Comparison of ENCODE assay signal across 19 cellular contexts in the genomic region with DNA sequence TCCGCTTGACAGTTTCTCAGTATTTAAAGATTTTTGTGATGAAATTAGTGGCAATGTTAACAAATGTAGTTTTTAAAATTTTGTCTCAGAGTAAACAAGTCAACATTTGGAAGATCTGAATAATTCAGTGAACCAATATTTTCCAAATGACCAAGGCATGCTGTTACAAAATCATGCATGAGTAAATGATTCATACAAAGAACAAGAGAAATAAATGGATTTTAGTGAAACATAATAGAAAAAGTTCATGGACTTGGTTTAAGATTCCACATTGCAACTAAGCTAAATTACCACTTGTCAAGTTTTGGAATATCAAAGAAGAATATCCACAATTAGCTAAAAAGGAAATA.
"Had no signal": no experiment of that assay in that cellular context is flagged by ENCODE, and none has a peak within 500 bp of the region (broad histone marks: within the 10 kb centered on the region; RNA-seq: fewer than 3 reads in every experiment).

No MANE protein-coding gene starts in this region.

- H3K9me3 ChIP-seq: body of pancreas, left ventricle myocardium inferior, sigmoid colon, spleen, upper lobe of left lung had no signal

- H3K27ac ChIP-seq: body of pancreas, left ventricle myocardium inferior, sigmoid colon, spleen, upper lobe of left lung had no signal

- H3K36me3 ChIP-seq: left ventricle myocardium inferior, sigmoid colon, spleen, upper lobe of left lung had no signal

- H3K27me3 ChIP-seq: body of pancreas, upper lobe of left lung had no signal

- ATAC-seq: activated CD4-positive, alpha-beta T cell treated with anti-CD3 and anti-CD28 coated beads for 36 hours; activated T-cell treated with anti-CD3 and anti-CD28 coated beads, Interleukin-2, amount 50 U/mL, for 4 hours; body of pancreas; natural killer cell treated with Interleukin-12 subunit alpha and Interleukin-12 subunit beta and Interleukin-15 and Interleukin-18, amount 100 ng/mL, for 72 hours had no signal

- DNase-seq: activated B cell treated with CpG ODN at 0.5 μM for 24 hours; activated CD4-positive, alpha-beta T cell treated with anti-CD3 and anti-CD28 coated beads for 36 hours; activated CD4-positive, alpha-beta T cell treated with anti-CD3 and anti-CD28 coated beads, Interleukin-2, amount 50 U/mL, for 4 hours; activated CD8-positive, alpha-beta memory T cell treated with anti-CD3 and anti-CD28 coated beads, Interleukin-2, amount 50 U/mL, for 48 hours; activated effector memory CD4-positive, alpha-beta T cell treated with Interleukin-2 at 50 U/mL for 16 hours; activated naive CD4-positive, alpha-beta T cell treated with anti-CD3 and anti-CD28 coated beads, Interleukin-2, amount 10 ng/mL, durations not matched to agents 7 days and 5 days; activated T-cell treated with anti-CD3 and anti-CD28 coated beads, Interleukin-2, amount 50 U/mL, for 4 hours; body of pancreas; caudate nucleus; effector CD4-positive, alpha-beta T cell; left ventricle myocardium inferior; retina; sigmoid colon; spleen; stimulated activated CD4-positive, alpha-beta T cell treated with anti-CD3 and anti-CD28 coated beads, Interleukin-4, amount 100 ng/mL, for 1 hour; stimulated activated naive CD4-positive, alpha-beta T cell treated with Interleukin-2 at 50 U/mL for 16 hours; upper lobe of left lung had no signal

- H3K4me3 ChIP-seq: body of pancreas, left ventricle myocardium inferior, sigmoid colon, spleen, upper lobe of left lung had no signal

- FAIRE-seq: endometrium had no signal

- H3K4me1 ChIP-seq: body of pancreas, left ventricle myocardium inferior, sigmoid colon, spleen, upper lobe of left lung had no signal
